In the genomic region with DNA sequence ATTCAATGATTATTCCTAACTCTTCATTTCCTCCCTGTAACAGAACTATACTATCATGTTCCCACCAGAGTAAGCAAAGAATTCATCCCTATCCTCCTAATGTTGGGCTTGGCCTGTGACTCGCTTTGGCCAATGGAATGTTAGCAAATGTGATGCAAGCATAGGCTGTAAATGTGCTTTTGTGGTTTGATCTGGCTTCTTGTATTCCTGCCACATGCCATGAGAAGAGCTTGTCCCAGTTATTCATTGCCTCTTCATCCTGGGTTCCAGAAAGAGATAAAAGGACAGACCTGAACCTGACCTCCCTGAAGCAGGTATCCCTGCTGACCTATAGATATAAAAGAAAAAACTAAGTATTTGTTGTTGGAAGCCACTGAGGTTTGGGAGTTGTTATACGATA, we compare ENCODE assay signal across 13 cellular contexts. TPM values are rescaled to one million over a fixed set of nuclear protein-coding genes. Genes with fewer than 3 reads are reported as not detected.
DNase-seq lines count a peak whose midpoint lies in the region; ATAC-seq and TF ChIP-seq lines count a peak whose summit lies in the region.
"Had no signal": no experiment of that assay in that cellular context is flagged by ENCODE, and none has a peak within 500 bp of the region (broad histone marks: within the 10 kb centered on the region; RNA-seq: fewer than 3 reads in every experiment).

No MANE protein-coding gene starts in this region.

- intact Hi-C loops in tibial artery (cut with DNase I; ENCODE audit: low total_unique reads), result no loop called here
- intact Hi-C loops in A673 (cut with micrococcal nuclease; ENCODE audit: unreplicated experiment), result no loop called here

- no peaks in the 10 kb centered on the region for H3K27me3 ChIP-seq in tibial artery
- H3K27me3 ChIP-seq in A673 (replicated peaks; ENCODE audit: insufficient read depth, low read depth, low read length, poor library complexity), result peaks cover 29% of the 10 kb centered on the region
- H3K27me3 ChIP-seq: dorsolateral prefrontal cortex had no signal

- TF ChIP-seq CTCF in fibroblast of the aortic adventitia (IDR thresholded peaks at IDR 0.05; ENCODE audit: insufficient read depth, low read length) (no peak), tibial artery (IDR thresholded peaks at IDR 0.05) (no peak), A673 (conservative IDR thresholded peaks at IDR 0.05; ENCODE audit: low read depth, low read length) (no peak)

- H3K9me3 ChIP-seq in tibial artery (no peaks in the 10 kb centered on the region), A673 (ENCODE audit: low read depth, low read length, poor library complexity, severe bottlenecking) (no peaks in the 10 kb centered on the region)
- H3K9me3 ChIP-seq: prostate gland had no signal

- POLR2A ChIA-PET in A673 (lab: Charles Lee; ENCODE audit: low non-redundant PET), result no interaction called here

- DNase-seq in NCI-H2196 (lab: John Stamatoyannopoulos, UW; ENCODE audit: unreplicated experiment) (peak; percentile 40), NCI-H2196 treated with DMSO at 0.1 percent for 48 hours (lab: John Stamatoyannopoulos, UW; ENCODE audit: unreplicated experiment) (no peak), SK-MEL-5 (ENCODE audit: low read depth, low spot score) (peak; percentile 15), fibroblast of the aortic adventitia (ENCODE audit: low read depth) (peak; percentile 74), tibial artery (no peak), A673 (ENCODE audit: low spot score) (no peak), NOMO-1 (lab: John Stamatoyannopoulos, UW; ENCODE audit: unreplicated experiment in 2 of 2) (no peak)
- DNase-seq: 8988T, dorsolateral prefrontal cortex, KG1, T-helper 9 cell had no signal

- BruUV-seq in A673 (replicated peaks; lab: Mats Ljungman, UMichigan), result no TSS peak

- H3K36me3 ChIP-seq in tibial artery (no peaks in the 10 kb centered on the region), A673 (ENCODE audit: insufficient read depth, low read length, poor library complexity, severe bottlenecking) (no peaks in the 10 kb centered on the region)
- H3K36me3 ChIP-seq: prostate gland had no signal

- no peak for ATAC-seq in HG02798 (IDR thresholded peaks at IDR 0.05; ENCODE audit: poor library complexity, unreplicated experiment)

- H3K4me3 ChIP-seq in fibroblast of the aortic adventitia (ENCODE audit: low read depth, low read length), result no peak overlapping the region
- no peak overlapping the region for H3K4me3 ChIP-seq in tibial artery
- no peak overlapping the region for H3K4me3 ChIP-seq in A673 (ENCODE audit: low read depth, low read length, poor library complexity, severe bottlenecking)
- H3K4me3 ChIP-seq: dorsolateral prefrontal cortex, prostate gland had no signal

- peak overlapping the region; percentile 13 to 49 for H3K27ac ChIP-seq in tibial artery
- no peak overlapping the region for H3K27ac ChIP-seq in A673 (ENCODE audit: low read depth, low read length, poor library complexity, severe bottlenecking)
- H3K27ac ChIP-seq: dorsolateral prefrontal cortex, prostate gland had no signal

- in situ Hi-C loops in SK-MEL-5 (cut with HindIII; ENCODE audit: low pct_unique_long_range_greater_than_20kb, low sequenced_read_pairs), result no loop called here

- CTCF ChIA-PET in A673 (lab: Charles Lee), result no interaction called here

- H3K4me1 ChIP-seq in tibial artery (peaks cover 0 to 79% (median 25%) of the 10 kb centered on the region in 4 donors), A673 (ENCODE audit: insufficient read depth, low read length, poor library complexity, severe bottlenecking) (peaks cover 21% of the 10 kb centered on the region)
- H3K4me1 ChIP-seq: prostate gland had no signal

RNA-seq across cellular contexts. Expression of gene SYTL2, which starts 51.0 kb away (rescaled TPM):
- 43.7 and 47.5 TPM in 2 replicates for total RNA-seq in SK-MEL-5 (2014; rRNA removed; shearing (Covaris generic))
- polyA plus RNA-seq in SK-MEL-5 (2015; cell fraction: cytosol; rRNA removed), result 27.0 and 28.9 TPM in 2 replicates
- polyA plus RNA-seq in SK-MEL-5 (2015; cell fraction: nucleus; rRNA removed), result 158 and 165 TPM in 2 replicates
- total RNA-seq in fibroblast of the aortic adventitia (ENCODE audit: low replicate concordance) (5.2 and 52.4 TPM in 2 replicates), A673 (2021) (0.59 and 0.77 TPM in 2 replicates)

Comparison
In these comparisons a context has a peak if more than half of its experiments do, and no peak if none do; other contexts are left out.
1. DNase-seq: peak in NCI-H2196 (single experiment), SK-MEL-5 (single experiment) and fibroblast of the aortic adventitia (single experiment); none in NCI-H2196 treated with DMSO at 0.1 percent for 48 hours (single experiment), tibial artery (0 of 2), A673 (single experiment) and NOMO-1 (0 of 2).